1 cellular context compared by ENCODE assay signal in genomic region chr3:89332311-89333159, GRCh38.
TF ChIP-seq lines count a peak whose summit lies in the region.

No MANE protein-coding gene starts in this region.

TF ChIP-seq in HEK293T, 16 proteins besides CTCF, POLR2A, EP300 and RAD21 (continued from another document):
- TF ChIP-seq SUZ12 (IDR thresholded peaks at IDR 0.05): no peak
- TF ChIP-seq SP1 (IDR thresholded peaks at IDR 0.05): no peak
- no peak for TF ChIP-seq FOXM1 (IDR thresholded peaks at IDR 0.05; ENCODE audit: borderline replicate concordance)
TF ChIP-seq in HEK293T: peak in this region for 1.
